Comparison of ENCODE assay signal across 10 cellular contexts in the genomic region with DNA sequence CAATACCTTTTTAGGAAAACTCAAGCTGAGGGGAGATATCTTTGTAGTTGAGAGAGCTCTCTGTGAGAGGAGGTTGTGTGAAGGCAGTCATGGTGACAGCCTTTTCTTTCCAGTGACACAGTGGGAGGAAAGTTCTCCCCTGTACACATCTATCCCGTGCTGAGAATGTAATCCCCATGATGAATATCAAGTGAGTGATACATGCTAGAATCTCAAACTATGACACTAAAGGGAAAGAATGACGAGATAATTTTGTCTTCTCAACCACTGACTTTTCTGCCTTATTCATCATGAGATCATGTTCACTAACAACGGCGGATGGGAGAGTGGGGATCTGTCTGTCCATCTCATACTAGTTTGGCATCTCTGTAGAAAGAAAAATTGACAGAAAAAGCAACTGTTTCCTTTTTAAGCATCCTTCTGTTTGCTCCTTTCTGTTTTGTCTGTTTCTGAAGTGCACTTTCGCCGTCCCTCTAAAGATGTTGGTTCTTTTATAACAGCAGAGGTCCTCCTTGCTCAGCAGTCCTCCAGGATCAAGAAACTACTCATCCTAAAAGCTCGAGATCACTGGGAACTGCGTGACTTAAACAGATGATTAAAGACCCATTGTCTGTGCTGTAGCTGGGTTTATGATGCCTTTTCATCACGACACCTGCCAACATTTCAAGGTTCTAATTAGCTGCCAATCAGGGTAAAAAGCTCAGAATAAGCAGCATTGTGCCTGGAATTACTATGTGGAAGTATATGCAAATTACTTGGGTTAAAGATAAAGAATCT.
DNase-seq lines count a peak whose midpoint lies in the region; ATAC-seq and TF ChIP-seq lines count a peak whose summit lies in the region.
"Had no signal": no experiment of that assay in that cellular context is flagged by ENCODE, and none has a peak within 500 bp of the region (broad histone marks: within the 10 kb centered on the region; RNA-seq: fewer than 3 reads in every experiment).

No MANE protein-coding gene starts in this region.

- H3K27ac ChIP-seq in neural progenitor cell: no peak overlapping the region

- H3K4me3 Mint-ChIP-seq in neural progenitor cell (no peak overlapping the region), natural killer cell (no peak overlapping the region)

- H3K4me3 ChIP-seq in neural progenitor cell: no peak overlapping the region

- H3K27me3 Mint-ChIP-seq in neural progenitor cell (ENCODE audit: insufficient read depth, low read depth) (no peaks in the 10 kb centered on the region), natural killer cell (ENCODE audit: low read depth in 2 of 2) (no peaks in the 10 kb centered on the region)

- no peak overlapping the region for H3K9ac ChIP-seq in neural progenitor cell

- H3K27me3 ChIP-seq in neural progenitor cell: no peaks in the 10 kb centered on the region

- peak overlapping the region; percentile 4 for H3K4me2 ChIP-seq in neural progenitor cell

- peak overlapping the region; percentile 29 for H3K27ac Mint-ChIP-seq in neural progenitor cell
- no peak overlapping the region for H3K27ac Mint-ChIP-seq in natural killer cell

- H3K36me3 Mint-ChIP-seq in neural progenitor cell (peaks cover 2% of the 10 kb centered on the region), natural killer cell (no peaks in the 10 kb centered on the region)

- H4K20me1 ChIP-seq in neural progenitor cell (ENCODE audit: low read depth): no peaks in the 10 kb centered on the region

- H3K9me3 Mint-ChIP-seq in neural progenitor cell (peaks cover 2% of the 10 kb centered on the region), natural killer cell (no peaks in the 10 kb centered on the region)

- H3K9me3 ChIP-seq in neural progenitor cell (ENCODE audit: low read depth): no peaks in the 10 kb centered on the region

- H2AFZ ChIP-seq in neural progenitor cell (replicated peaks): no peak overlapping the region

- peak; percentile 57 for DNase-seq in Ammon's horn (ENCODE audit: low spot score)
- DNase-seq in cerebellum (ENCODE audit: low spot score): peak; percentile 20
- peak; percentile 58 for DNase-seq in neural progenitor cell (ENCODE audit: low spot score)
- no peak for DNase-seq in effector CD4-positive, alpha-beta T cell
- DNase-seq in natural killer cell: no peak
- no peak for DNase-seq in HUDEP-2 (lab: John Stamatoyannopoulos, UW; ENCODE audit: unreplicated experiment in 76 of 76)
- DNase-seq: activated naive CD4-positive, alpha-beta T cell treated with anti-CD3 and anti-CD28 coated beads, Interleukin-2, amount 50 U/mL, for 16 hours; GF-D8 had no signal

- peaks cover 12% of the 10 kb centered on the region for H3K4me1 ChIP-seq in neural progenitor cell

- no peaks in the 10 kb centered on the region for H3K79me2 ChIP-seq in neural progenitor cell (ENCODE audit: low read depth)

- TF ChIP-seq CTCF in LNCAP (IDR thresholded peaks at IDR 0.05) (peak; percentile 20; the same call in 1 of the 2 replicates), neural progenitor cell (IDR thresholded peaks at IDR 0.05) (peak; percentile 28), natural killer cell (IDR thresholded peaks at IDR 0.05) (no peak)

- H3K36me3 ChIP-seq in neural progenitor cell: no peaks in the 10 kb centered on the region

- ATAC-seq in natural killer cell: no peak
- no peak for ATAC-seq in GM21360 (IDR thresholded peaks at IDR 0.05; ENCODE audit: unreplicated experiment)

- H3F3A ChIP-seq in neural progenitor cell (ENCODE audit: low read depth): no peaks in the 10 kb centered on the region

- H3K4me1 Mint-ChIP-seq in neural progenitor cell (peaks cover 17% of the 10 kb centered on the region), natural killer cell (no peaks in the 10 kb centered on the region)

- intact Hi-C loops in natural killer cell (cut with micrococcal nuclease): no loop called here

Comparison
In these comparisons a context has a peak if more than half of its experiments do, and no peak if none do; other contexts are left out.
1. DNase-seq: peak in Ammon's horn (single experiment), cerebellum (single experiment) and neural progenitor cell (single experiment); none in effector CD4-positive, alpha-beta T cell (single experiment), natural killer cell (single experiment) and HUDEP-2 (0 of 76).